In the genomic region with DNA sequence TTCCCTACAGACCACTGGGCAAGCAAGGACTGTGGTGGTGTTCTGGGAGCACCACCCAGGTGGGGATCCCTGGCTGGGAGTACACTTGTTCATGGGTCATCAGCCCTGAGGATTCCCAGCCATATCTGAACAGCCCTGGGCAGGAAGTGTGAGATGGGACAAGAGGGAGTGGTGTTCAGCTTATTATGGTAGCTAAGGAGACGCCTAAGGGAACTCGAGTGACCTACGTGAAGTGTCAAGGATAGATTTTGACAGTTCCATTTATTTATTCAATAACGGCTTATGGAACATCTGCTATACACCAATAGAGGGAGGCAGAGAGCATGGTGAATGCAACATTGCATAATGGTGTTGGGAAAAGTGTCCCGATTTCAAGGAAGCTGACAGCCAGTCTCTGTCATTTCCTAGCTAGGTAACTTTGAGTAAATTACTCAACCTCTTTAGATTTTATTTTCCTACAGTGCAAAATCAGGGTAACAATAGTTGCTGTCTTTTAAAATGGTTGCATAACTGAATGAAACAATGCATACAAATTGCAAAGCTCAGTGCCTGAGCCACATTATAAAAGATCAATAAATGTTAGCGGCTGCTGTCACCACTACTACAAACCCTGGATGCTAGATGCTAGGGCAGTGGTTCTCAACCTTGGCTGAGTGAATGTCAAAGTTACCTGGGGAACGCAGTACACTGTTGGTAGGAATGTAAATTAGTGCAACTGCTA, we compare ENCODE assay signal across 8 cellular contexts.
DNase-seq lines count a peak whose midpoint lies in the region; ATAC-seq and TF ChIP-seq lines count a peak whose summit lies in the region.

No MANE protein-coding gene starts in this region.

- H3K4me1 ChIP-seq in prostate gland (replicated peaks): no peaks in the 10 kb centered on the region

- ATAC-seq in GM18858 (IDR thresholded peaks at IDR 0.05; ENCODE audit: unreplicated experiment) (no peak), GM21576 (IDR thresholded peaks at IDR 0.05; ENCODE audit: unreplicated experiment) (no peak)

- TF ChIP-seq POLR2A in prostate gland (IDR thresholded peaks at IDR 0.05): no peak

- H3K9me3 ChIP-seq in prostate gland: no peaks in the 10 kb centered on the region

- DNase-seq in NCI-H2196 (lab: John Stamatoyannopoulos, UW; ENCODE audit: unreplicated experiment): peak; percentile 24
- no peak for DNase-seq in NCI-H2196 treated with DMSO at 0.1 percent for 48 hours (lab: John Stamatoyannopoulos, UW; ENCODE audit: unreplicated experiment)
- DNase-seq in NCI-H82 treated with DMSO at 0.1 percent for 48 hours (lab: John Stamatoyannopoulos, UW; ENCODE audit: unreplicated experiment): peak; percentile 18
- DNase-seq in fibroblast of peridontal ligament (ENCODE audit: extremely low read depth): peak; percentile 27
- peak; percentile 10 for DNase-seq in prostate gland (ENCODE audit: low spot score)
- DNase-seq in activated CD4-positive, alpha-beta T cell treated with anti-CD3 and anti-CD28 coated beads for 4 hours: no peak

- no peak overlapping the region for H3K27ac ChIP-seq in prostate gland

- WGBS in prostate gland: 38% methylated on average over 7 of the region's 7 CpGs

- intact Hi-C loops in prostate gland (cut with DNase I): no loop called here

- no peaks in the 10 kb centered on the region for H3K36me3 ChIP-seq in prostate gland

- no peak overlapping the region for H3K4me3 ChIP-seq in prostate gland

- peak; percentile 9 to 61 (median 46) for TF ChIP-seq CTCF in prostate gland (IDR thresholded peaks at IDR 0.05)

- H3K27me3 ChIP-seq in prostate gland (replicated peaks; ENCODE audit: insufficient read depth): no peaks in the 10 kb centered on the region

Comparison
In these comparisons a context has a peak if more than half of its experiments do, and no peak if none do; other contexts are left out.
1. DNase-seq: peak in NCI-H2196 (single experiment), NCI-H82 treated with DMSO at 0.1 percent for 48 hours (single experiment), fibroblast of peridontal ligament (single experiment) and prostate gland (single experiment); none in NCI-H2196 treated with DMSO at 0.1 percent for 48 hours (single experiment) and activated CD4-positive, alpha-beta T cell treated with anti-CD3 and anti-CD28 coated beads for 4 hours (0 of 2).